Comparison of ENCODE assay signal across 8 cellular contexts in genomic region chr3:134364061-134364935, GRCh38. TPM values are rescaled to one million over a fixed set of nuclear protein-coding genes. Genes with fewer than 3 reads are reported as not detected.
DNase-seq lines count a peak whose midpoint lies in the region; ATAC-seq lines count a peak whose summit lies in the region.

No MANE protein-coding gene starts in this region.

- DNase-seq in ACHN = peak; percentile 96
- DNase-seq in H4 (ENCODE audit: low spot score) = peak; percentile 94
- DNase-seq in SJCRH30 = peak; percentile 93 to 95
- DNase-seq in islet precursor cell = peak; percentile 99
- DNase-seq in HUDEP-2 (lab: John Stamatoyannopoulos, UW; ENCODE audit: unreplicated experiment in 76 of 76) = no peak

- no peaks in the 10 kb centered on the region for H3K27me3 ChIP-seq in SJCRH30
- H3K27me3 ChIP-seq in skeletal muscle satellite cell (ENCODE audit: control insufficient read depth, insufficient read depth, low read length) = no peaks in the 10 kb centered on the region

- H3K4me3 ChIP-seq in SJCRH30 (peak overlapping the region; percentile 25), skeletal muscle satellite cell (ENCODE audit: low read length) (peak overlapping the region; percentile 52)

- H3K4me1 ChIP-seq in SJCRH30 (peaks cover 55% of the 10 kb centered on the region), skeletal muscle satellite cell (ENCODE audit: control insufficient read depth, insufficient read depth, low read length) (peaks cover 97% of the 10 kb centered on the region)

- H3K9me3 ChIP-seq in SJCRH30 (replicated peaks) = no peaks in the 10 kb centered on the region
- H3K9me3 ChIP-seq in skeletal muscle satellite cell (replicated peaks; ENCODE audit: low read length) = no peaks in the 10 kb centered on the region

- H3K9ac ChIP-seq in skeletal muscle satellite cell (ENCODE audit: low read depth, low read length) = peak overlapping the region; percentile 85

- in situ Hi-C loops in ACHN (cut with HindIII; ENCODE audit: low pct_ligation_motif_present, low pct_unique_long_range_greater_than_20kb, low sequenced_read_pairs) = no loop called here

- ATAC-seq in GM18519 (IDR thresholded peaks at IDR 0.05; ENCODE audit: low FRiP score, unreplicated experiment) = no peak

- H3K27ac ChIP-seq in SJCRH30 (peak overlapping the region; percentile 81), cingulate gyrus (ENCODE audit: low read depth, low read length) (peak overlapping the region; percentile 99)

- H3K4me2 ChIP-seq in skeletal muscle satellite cell (ENCODE audit: low read length) = peak overlapping the region; percentile 71

- H3K36me3 ChIP-seq in SJCRH30 (peaks cover 88% of the 10 kb centered on the region), skeletal muscle satellite cell (ENCODE audit: insufficient read depth, low read length) (peaks cover 96% of the 10 kb centered on the region)

RNA-seq across cellular contexts. Expression of gene AMOTL2, which starts 9.9 kb away (rescaled TPM):
- total RNA-seq in H4 (2014; rRNA removed; shearing (Covaris generic)) = 21.5 and 23.0 TPM in 2 replicates
- 18.8 and 19.0 TPM in 2 replicates for total RNA-seq in SJCRH30 (2014; rRNA removed; shearing (Covaris generic))
- 40.8 and 77.5 TPM in 2 replicates for total RNA-seq in skeletal muscle satellite cell (2012; rRNA removed)

Comparison
In these comparisons a context has a peak if more than half of its experiments do, and no peak if none do; other contexts are left out.
1. DNase-seq: peak in ACHN (single experiment), H4 (single experiment), SJCRH30 (2 of 2) and islet precursor cell (single experiment); none in HUDEP-2 (0 of 76).